13 cellular contexts compared by ENCODE assay signal in the genomic region with DNA sequence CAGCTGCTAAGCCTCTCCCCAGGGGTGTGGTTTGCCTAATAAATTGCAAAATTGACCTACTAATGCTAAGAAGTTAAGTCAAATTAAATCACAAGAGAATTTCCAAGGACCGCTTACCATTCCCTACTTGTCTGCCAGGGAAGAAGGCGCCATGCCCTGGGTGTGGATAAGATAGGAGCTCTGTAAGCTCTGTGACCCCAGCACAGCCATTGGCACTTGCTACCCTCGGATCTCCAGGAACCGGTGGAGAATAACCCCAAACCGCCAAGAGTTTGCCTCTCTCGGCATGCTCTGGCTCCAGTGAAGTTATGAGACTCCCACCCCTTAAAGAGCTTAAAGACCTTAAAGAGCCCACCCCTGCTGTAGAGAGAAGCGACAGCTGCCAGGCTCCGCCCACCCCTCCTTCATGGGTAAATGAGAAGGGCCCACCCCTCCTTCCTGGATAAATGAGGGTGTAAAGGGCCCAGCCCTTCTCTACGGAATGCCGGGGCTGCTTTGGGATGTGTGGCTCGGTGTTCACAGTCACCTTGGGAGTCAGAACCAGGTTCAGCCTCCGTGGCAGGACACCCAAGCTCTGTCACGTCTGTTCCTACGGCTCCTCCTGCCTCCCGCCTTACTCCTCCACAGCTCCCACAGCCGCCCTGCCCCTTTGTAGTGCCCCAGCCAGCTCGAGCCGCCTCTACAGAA. TPM values are rescaled to one million over a fixed set of nuclear protein-coding genes. Genes with fewer than 3 reads are reported as not detected.
DNase-seq lines count a peak whose midpoint lies in the region; ATAC-seq and TF ChIP-seq lines count a peak whose summit lies in the region.
"Had no signal": no experiment of that assay in that cellular context is flagged by ENCODE, and none has a peak within 500 bp of the region (broad histone marks: within the 10 kb centered on the region; RNA-seq: fewer than 3 reads in every experiment).

No MANE protein-coding gene starts in this region.

- intact Hi-C loops in left ventricle myocardium inferior (cut with micrococcal nuclease), result loop anchor here (5.0 to 10.0 kb wide), 2 partner anchors 55 to 223 kb away; partner anchors contain the start of gene NEURL1B
- intact Hi-C loops in activated CD4-positive, alpha-beta memory T cell treated with anti-CD3 and anti-CD28 coated beads for 36 hours (cut with micrococcal nuclease), result loop anchor here (5.0 kb wide), 1 partner anchor 58 kb away; the partner anchor contains the start of gene NEURL1B

- POLR2A ChIA-PET in activated CD4-positive, alpha-beta memory T cell treated with anti-CD3 and anti-CD28 coated beads for 36 hours (lab: Charles Lee), result no interaction called here

- H3K9ac ChIP-seq in BLaER1, result peak overlapping the region; percentile 38; the same call in 1 of the 2 replicates

- H3K36me3 ChIP-seq in BLaER1 (no peaks in the 10 kb centered on the region), left ventricle myocardium inferior (no peaks in the 10 kb centered on the region)
- H3K36me3 ChIP-seq: tibial nerve had no signal

- peaks cover 64% of the 10 kb centered on the region for H3K4me1 ChIP-seq in BLaER1
- peaks cover 48% of the 10 kb centered on the region for H3K4me1 ChIP-seq in left ventricle myocardium inferior

- H3K27ac Mint-ChIP-seq in nephron, result peak overlapping the region; percentile 25 to 87 (median 84)
- no peak overlapping the region for H3K27ac Mint-ChIP-seq in activated CD4-positive, alpha-beta memory T cell treated with anti-CD3 and anti-CD28 coated beads for 36 hours
- H3K27ac Mint-ChIP-seq: activated naive CD8-positive, alpha-beta T cell treated with anti-CD3 and anti-CD28 coated beads, Interleukin-2, amount 10 ng/mL, durations not matched to agents 7 days and 5 days; T-helper 17 cell had no signal

- DNase-seq in NCI-H2227 (lab: John Stamatoyannopoulos, UW; ENCODE audit: unreplicated experiment), result peak; percentile 27
- no peak for DNase-seq in left ventricle myocardium inferior
- DNase-seq in activated CD4-positive, alpha-beta memory T cell treated with anti-CD3 and anti-CD28 coated beads for 36 hours, result no peak
- no peak for DNase-seq in activated T-cell treated with anti-CD3 and anti-CD28 coated beads, Interleukin-2, amount 50 U/mL, for 4 hours
- DNase-seq: activated naive CD8-positive, alpha-beta T cell treated with anti-CD3 and anti-CD28 coated beads, Interleukin-2, amount 10 ng/mL, durations not matched to agents 7 days and 5 days; MV-4-11; T-helper 17 cell had no signal

- H3K27me3 ChIP-seq in BLaER1, result no peaks in the 10 kb centered on the region
- H3K27me3 ChIP-seq in left ventricle myocardium inferior (ENCODE audit: low read depth), result no peaks in the 10 kb centered on the region
- H3K27me3 ChIP-seq: tibial nerve had no signal

- no peak for TF ChIP-seq CTCF in left ventricle myocardium inferior (IDR thresholded peaks at IDR 0.05; ENCODE audit: borderline replicate concordance)
- no peak for TF ChIP-seq CTCF in nephron (IDR thresholded peaks at IDR 0.05; ENCODE audit: unreplicated experiment in 3 of 3)

- peak overlapping the region; percentile 33 to 63 (median 38) for H3K4me3 Mint-ChIP-seq in nephron
- no peak overlapping the region for H3K4me3 Mint-ChIP-seq in activated CD4-positive, alpha-beta memory T cell treated with anti-CD3 and anti-CD28 coated beads for 36 hours
- no peak overlapping the region for H3K4me3 Mint-ChIP-seq in activated T-cell treated with anti-CD3 and anti-CD28 coated beads, Interleukin-2, amount 50 U/mL, for 4 hours
- H3K4me3 Mint-ChIP-seq: activated naive CD8-positive, alpha-beta T cell treated with anti-CD3 and anti-CD28 coated beads, Interleukin-2, amount 10 ng/mL, durations not matched to agents 7 days and 5 days; T-helper 17 cell had no signal

- CTCF ChIA-PET in activated CD4-positive, alpha-beta memory T cell treated with anti-CD3 and anti-CD28 coated beads for 36 hours (lab: Charles Lee), result interaction anchor here (0.8 to 6.1 kb wide), 6 partner anchors 13 to 304 kb away, joined by 3 to 53 read pairs (median 13); no protein-coding TSS in a partner anchor

- H3K27ac ChIP-seq in BLaER1 (peak overlapping the region; percentile 38; the same call in 1 of the 2 replicates), left ventricle myocardium inferior (replicated peaks) (peak overlapping the region; percentile 71)

- H3K9me3 Mint-ChIP-seq in nephron, result no peaks in the 10 kb centered on the region
- no peaks in the 10 kb centered on the region for H3K9me3 Mint-ChIP-seq in activated CD4-positive, alpha-beta memory T cell treated with anti-CD3 and anti-CD28 coated beads for 36 hours
- H3K9me3 Mint-ChIP-seq in activated T-cell treated with anti-CD3 and anti-CD28 coated beads, Interleukin-2, amount 50 U/mL, for 4 hours, result no peaks in the 10 kb centered on the region
- H3K9me3 Mint-ChIP-seq: activated naive CD8-positive, alpha-beta T cell treated with anti-CD3 and anti-CD28 coated beads, Interleukin-2, amount 10 ng/mL, durations not matched to agents 7 days and 5 days had no signal

- H4K20me1 ChIP-seq in BLaER1, result no peaks in the 10 kb centered on the region

- no peak for ATAC-seq in GM19452 (IDR thresholded peaks at IDR 0.05; ENCODE audit: unreplicated experiment)
- no peak for ATAC-seq in GM18517 (IDR thresholded peaks at IDR 0.05; ENCODE audit: unreplicated experiment)
- no peak for ATAC-seq in activated T-cell treated with anti-CD3 and anti-CD28 coated beads, Interleukin-2, amount 50 U/mL, for 4 hours
- ATAC-seq: sciatic nerve, T-helper 17 cell had no signal

- H3K27me3 Mint-ChIP-seq in nephron (ENCODE audit: low read depth), result peaks cover 37% of the 10 kb centered on the region
- H3K27me3 Mint-ChIP-seq in activated CD4-positive, alpha-beta memory T cell treated with anti-CD3 and anti-CD28 coated beads for 36 hours, result peaks cover 24% of the 10 kb centered on the region
- peaks cover 21% of the 10 kb centered on the region for H3K27me3 Mint-ChIP-seq in activated T-cell treated with anti-CD3 and anti-CD28 coated beads, Interleukin-2, amount 50 U/mL, for 4 hours (ENCODE audit: low read depth)

- no peaks in the 10 kb centered on the region for H3K36me3 Mint-ChIP-seq in nephron (ENCODE audit: low read depth)
- no peaks in the 10 kb centered on the region for H3K36me3 Mint-ChIP-seq in activated CD4-positive, alpha-beta memory T cell treated with anti-CD3 and anti-CD28 coated beads for 36 hours
- no peaks in the 10 kb centered on the region for H3K36me3 Mint-ChIP-seq in activated T-cell treated with anti-CD3 and anti-CD28 coated beads, Interleukin-2, amount 50 U/mL, for 4 hours (ENCODE audit: insufficient read depth)
- H3K36me3 Mint-ChIP-seq: activated naive CD8-positive, alpha-beta T cell treated with anti-CD3 and anti-CD28 coated beads, Interleukin-2, amount 10 ng/mL, durations not matched to agents 7 days and 5 days had no signal

- H3K9me3 ChIP-seq in BLaER1 (no peaks in the 10 kb centered on the region), left ventricle myocardium inferior (replicated peaks) (no peaks in the 10 kb centered on the region)
- H3K9me3 ChIP-seq: tibial nerve had no signal

- H3K4me1 Mint-ChIP-seq in nephron, result peaks cover 34% of the 10 kb centered on the region
- H3K4me1 Mint-ChIP-seq in activated CD4-positive, alpha-beta memory T cell treated with anti-CD3 and anti-CD28 coated beads for 36 hours (ENCODE audit: low read depth), result peaks cover 13% of the 10 kb centered on the region
- peaks cover 9% of the 10 kb centered on the region for H3K4me1 Mint-ChIP-seq in activated T-cell treated with anti-CD3 and anti-CD28 coated beads, Interleukin-2, amount 50 U/mL, for 4 hours (ENCODE audit: low read depth)

- peak overlapping the region; percentile 71 for H3K4me2 ChIP-seq in BLaER1

- H3K4me3 ChIP-seq in BLaER1 (no peak overlapping the region), left ventricle myocardium inferior (peak overlapping the region; percentile 47)
- H3K4me3 ChIP-seq: tibial nerve had no signal

RNA-seq across cellular contexts. Expression of gene NEURL1B, which starts 59.1 kb away (rescaled TPM):
- total RNA-seq in left ventricle myocardium inferior, result 24.0 TPM
- total RNA-seq in activated CD4-positive, alpha-beta memory T cell treated with anti-CD3 and anti-CD28 coated beads for 36 hours, result under 1 TPM; 0.29 to 0.38 TPM
- under 1 TPM; 0.03 to 0.13 (median 0.05) TPM for total RNA-seq in activated T-cell treated with anti-CD3 and anti-CD28 coated beads, Interleukin-2, amount 50 U/mL, for 4 hours

Comparison
In these comparisons a context has a peak if more than half of its experiments do, and no peak if none do; other contexts are left out.
1. H3K4me3 Mint-ChIP-seq: peak in nephron (3 of 3); none in activated CD4-positive, alpha-beta memory T cell treated with anti-CD3 and anti-CD28 coated beads for 36 hours (single experiment) and activated T-cell treated with anti-CD3 and anti-CD28 coated beads, Interleukin-2, amount 50 U/mL, for 4 hours (single experiment).
2. RNA of gene NEURL1B, which starts 59.1 kb away (total RNA-seq): 24.0 TPM in left ventricle myocardium inferior (single experiment); 0.29 to 0.38 TPM in activated CD4-positive, alpha-beta memory T cell treated with anti-CD3 and anti-CD28 coated beads for 36 hours and 0.03 to 0.13 TPM in activated T-cell treated with anti-CD3 and anti-CD28 coated beads, Interleukin-2, amount 50 U/mL, for 4 hours; every median in the first group is over 10 times any median in the second.